7 cellular contexts compared by ENCODE assay signal in the genomic region with DNA sequence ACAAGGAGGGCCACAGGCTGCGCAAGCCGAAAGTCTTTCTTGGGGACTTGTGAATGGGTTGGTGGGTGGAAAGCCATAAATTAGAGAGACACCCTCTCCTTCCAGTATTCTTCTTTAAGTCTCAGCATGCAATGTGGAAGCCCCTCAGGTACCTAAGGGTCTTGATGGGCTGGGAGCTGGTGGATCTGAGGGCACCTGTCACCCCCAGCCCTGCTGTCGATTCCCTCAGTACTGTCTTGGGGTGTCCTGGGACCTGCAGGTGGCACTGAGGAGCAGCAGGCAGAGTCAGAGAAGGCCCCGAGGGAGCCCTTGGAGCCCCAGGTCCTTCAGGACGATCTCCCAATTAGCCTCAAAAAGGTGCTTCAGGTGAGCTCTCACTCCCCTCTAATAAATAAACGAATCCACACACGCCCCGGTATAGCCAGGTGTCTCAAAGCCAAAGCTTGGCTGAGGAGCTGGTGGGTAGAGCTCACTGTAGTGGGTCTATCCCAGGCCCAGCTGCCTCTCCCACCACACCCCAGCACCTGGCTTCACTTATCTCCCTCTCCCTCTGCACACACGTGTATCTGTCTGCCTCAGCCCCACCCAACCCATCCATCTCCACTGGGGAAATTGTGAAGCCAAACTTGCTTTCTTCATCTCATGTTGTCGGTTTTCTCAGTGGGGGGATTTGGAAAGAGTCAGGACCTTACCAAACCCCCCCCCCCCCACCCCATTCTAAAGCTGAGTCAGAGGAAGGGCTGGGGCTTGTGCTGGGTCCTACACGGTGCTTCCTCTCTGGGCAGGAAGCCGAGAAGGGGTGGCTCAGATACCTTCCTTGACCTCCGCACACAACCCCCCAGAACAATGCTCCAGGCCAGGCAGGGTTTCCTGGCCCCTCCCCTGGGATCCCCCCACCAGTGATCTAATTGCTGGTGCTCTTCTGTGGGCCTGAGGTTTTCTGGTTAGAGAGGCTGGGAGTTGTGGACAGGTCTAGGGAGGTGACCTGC.
DNase-seq lines count a peak whose midpoint lies in the region; TF ChIP-seq lines count a peak whose summit lies in the region.

No MANE protein-coding gene starts in this region.

- H3K27ac Mint-ChIP-seq in stimulated activated naive CD8-positive, alpha-beta T cell treated with anti-CD3 and anti-CD28 coated beads, Interleukin-15, Interleukin-2, amounts not matched to agents 100 ng/mL and 50 ng/mL, for 24 hours, result peak overlapping the region; percentile 67

- peaks cover 25% of the 10 kb centered on the region for H3K4me1 ChIP-seq in adipocyte (ENCODE audit: control insufficient read depth, insufficient read depth, low read length)
- H3K4me1 ChIP-seq in iPS-20b (ENCODE audit: insufficient read depth, low read length), result peaks cover 7% of the 10 kb centered on the region; the same call in 1 of the 2 replicates

- peaks cover 31% of the 10 kb centered on the region for H3K4me1 Mint-ChIP-seq in stimulated activated naive CD8-positive, alpha-beta T cell treated with anti-CD3 and anti-CD28 coated beads, Interleukin-15, Interleukin-2, amounts not matched to agents 100 ng/mL and 50 ng/mL, for 24 hours (ENCODE audit: low read depth)

- H3K9me3 Mint-ChIP-seq in stimulated activated naive CD8-positive, alpha-beta T cell treated with anti-CD3 and anti-CD28 coated beads, Interleukin-15, Interleukin-2, amounts not matched to agents 100 ng/mL and 50 ng/mL, for 24 hours, result no peaks in the 10 kb centered on the region

- peaks cover 5% of the 10 kb centered on the region for H3K36me3 Mint-ChIP-seq in stimulated activated naive CD8-positive, alpha-beta T cell treated with anti-CD3 and anti-CD28 coated beads, Interleukin-15, Interleukin-2, amounts not matched to agents 100 ng/mL and 50 ng/mL, for 24 hours (ENCODE audit: low read depth)

- peak overlapping the region; percentile 85 for H3K4me3 Mint-ChIP-seq in stimulated activated naive CD8-positive, alpha-beta T cell treated with anti-CD3 and anti-CD28 coated beads, Interleukin-15, Interleukin-2, amounts not matched to agents 100 ng/mL and 50 ng/mL, for 24 hours

- H3K4me3 ChIP-seq in adipocyte (ENCODE audit: low read length), result peak overlapping the region; percentile 89
- peak overlapping the region; percentile 80; the same call in 1 of the 2 replicates for H3K4me3 ChIP-seq in iPS-20b (ENCODE audit: low read length)

- peaks cover 27% of the 10 kb centered on the region for H3K36me3 ChIP-seq in adipocyte (ENCODE audit: control insufficient read depth, insufficient read depth, low read length, severe bottlenecking)
- H3K36me3 ChIP-seq in iPS-20b (ENCODE audit: insufficient read depth, low read depth, low read length), result 0 out of 2 replicates have a peak, but pooled peaks cover 10% of the 10 kb centered on the region

- no peaks in the 10 kb centered on the region for H3K9me3 ChIP-seq in adipocyte (ENCODE audit: control insufficient read depth, low read length)
- no peaks in the 10 kb centered on the region for H3K9me3 ChIP-seq in iPS-20b (ENCODE audit: insufficient read depth, low read depth, low read length)

- no peak overlapping the region for H3K27ac ChIP-seq in iPS-20b (ENCODE audit: low read length)

- TF ChIP-seq CTCF in GM12874 (IDR thresholded peaks at IDR 0.05; ENCODE audit: insufficient read depth, low read depth, low read length), result peak; percentile 54

- H3K9ac ChIP-seq in adipocyte (ENCODE audit: low read length), result peak overlapping the region; percentile 87
- no peak overlapping the region for H3K9ac ChIP-seq in iPS-20b (ENCODE audit: low read depth, low read length)

- H3K27me3 Mint-ChIP-seq in stimulated activated naive CD8-positive, alpha-beta T cell treated with anti-CD3 and anti-CD28 coated beads, Interleukin-15, Interleukin-2, amounts not matched to agents 100 ng/mL and 50 ng/mL, for 24 hours, result no peaks in the 10 kb centered on the region

- DNase-seq in NCI-H226 (peak; percentile 61), adipocyte (ENCODE audit: low read depth) (no peak), NCI-H2196 (lab: John Stamatoyannopoulos, UW; ENCODE audit: unreplicated experiment) (no peak), KG1 (lab: John Stamatoyannopoulos, UW) (no peak)

- H3K27me3 ChIP-seq in adipocyte (replicated peaks; ENCODE audit: control insufficient read depth, insufficient read depth, low read length) (no peaks in the 10 kb centered on the region), iPS-20b (ENCODE audit: insufficient read depth, low read length) (peaks cover 29% of the 10 kb centered on the region)
